In genomic region chr1:31154000-31154631, GRCh38 we compare ENCODE assay signal across 8 cellular contexts.
DNase-seq lines count a peak whose midpoint lies in the region; FAIRE-seq and TF ChIP-seq lines count a peak whose summit lies in the region.

No MANE protein-coding gene starts in this region.

- H3K27ac ChIP-seq in OCI-LY3 (ENCODE audit: low read length), result no peak overlapping the region

- H2AFZ ChIP-seq in OCI-LY3 (ENCODE audit: low read depth, low read length), result peak overlapping the region; percentile 92; the same call in 1 of the 2 replicates

- intact Hi-C loops in Caco-2 (cut with micrococcal nuclease; ENCODE audit: unreplicated experiment), result no loop called here

- no peak for TF ChIP-seq CTCF in Caco-2 (IDR thresholded peaks at IDR 0.05; ENCODE audit: insufficient read depth in 1 of 2, low read depth in 1 of 2, low read length in 1 of 2, severe bottlenecking in 1 of 2, unreplicated experiment in 1 of 2)
- no peak for TF ChIP-seq CTCF in OCI-LY3 (IDR thresholded peaks at IDR 0.05; ENCODE audit: low read depth, low read length)
- no peak for TF ChIP-seq CTCF in epithelial cell of proximal tubule (conservative IDR thresholded peaks at IDR 0.05; ENCODE audit: low read depth, low read length)
- TF ChIP-seq CTCF in osteocyte (IDR thresholded peaks at IDR 0.05), result no peak

- no peak for DNase-seq in Caco-2
- no peak for DNase-seq in epithelial cell of proximal tubule (ENCODE audit: low read depth)
- no peak for DNase-seq in osteocyte (ENCODE audit: extremely low spot score, unreplicated experiment)
- no peak for DNase-seq in OCI-M1 (lab: John Stamatoyannopoulos, UW)
- DNase-seq in NK-92 treated with Interleukin-12 subunit alpha and Interleukin-12 subunit beta, amount 100 ng/mL, for 24 hours (lab: John Stamatoyannopoulos, UW), result no peak
- no peak for DNase-seq in SKM-1 (lab: John Stamatoyannopoulos, UW; ENCODE audit: unreplicated experiment)
- no peak for DNase-seq in HTR-8/SVneo (ENCODE audit: insufficient read length, low spot score)

- no peaks in the 10 kb centered on the region for H3K27me3 ChIP-seq in Caco-2 (replicated peaks; ENCODE audit: control insufficient read depth, insufficient read depth, low read length)
- H3K27me3 ChIP-seq in OCI-LY3 (ENCODE audit: low read depth, low read length), result no peaks in the 10 kb centered on the region

- no peaks in the 10 kb centered on the region for H3K9me3 Mint-ChIP-seq in Caco-2 (ENCODE audit: unreplicated experiment)
- H3K9me3 Mint-ChIP-seq in osteocyte (ENCODE audit: unreplicated experiment), result no peaks in the 10 kb centered on the region

- H3K27ac Mint-ChIP-seq in Caco-2 (ENCODE audit: unreplicated experiment) (peak overlapping the region; percentile 80), osteocyte (ENCODE audit: unreplicated experiment) (peak overlapping the region; percentile 86)

- H3K4me1 Mint-ChIP-seq in Caco-2 (ENCODE audit: low read depth, unreplicated experiment) (peaks cover 6% of the 10 kb centered on the region), osteocyte (ENCODE audit: unreplicated experiment) (peaks cover 20% of the 10 kb centered on the region)

- H3K4me2 ChIP-seq in OCI-LY3 (ENCODE audit: low read length), result peak overlapping the region; percentile 63

- peaks cover 7% of the 10 kb centered on the region for H3K4me1 ChIP-seq in Caco-2
- peaks cover 6% of the 10 kb centered on the region for H3K4me1 ChIP-seq in OCI-LY3 (ENCODE audit: low read length)

- H3K27me3 Mint-ChIP-seq in Caco-2 (ENCODE audit: insufficient read depth, unreplicated experiment) (no peaks in the 10 kb centered on the region), osteocyte (ENCODE audit: unreplicated experiment) (no peaks in the 10 kb centered on the region)

- peaks cover 6% of the 10 kb centered on the region for H3K36me3 Mint-ChIP-seq in Caco-2 (ENCODE audit: insufficient read depth, unreplicated experiment)
- H3K36me3 Mint-ChIP-seq in osteocyte (ENCODE audit: unreplicated experiment), result peaks cover 4% of the 10 kb centered on the region

- H3K4me3 Mint-ChIP-seq in Caco-2 (ENCODE audit: unreplicated experiment) (peak overlapping the region; percentile 84), osteocyte (ENCODE audit: unreplicated experiment) (peak overlapping the region; percentile 70)

- H3K4me3 ChIP-seq in Caco-2 (ENCODE audit: low read depth, low read length) (peak overlapping the region; percentile 9), OCI-LY3 (ENCODE audit: low read length) (peak overlapping the region; percentile 73), epithelial cell of proximal tubule (ENCODE audit: low read depth, low read length) (peak overlapping the region; percentile 54)

- no peak for FAIRE-seq in HTR-8/SVneo (lab: Jason Lieb, UNC)

- POLR2A ChIA-PET in Caco-2 (lab: Charles Lee), result interaction anchor here (0.6 kb wide), 1 partner anchor 222 kb away, joined by 3 read pairs; no protein-coding TSS in a partner anchor

- CTCF ChIA-PET in Caco-2 (lab: Charles Lee), result interaction anchor here (0.6 to 1.1 kb wide), 2 partner anchors 27 to 954 kb away, joined by 4 to 7 read pairs; partner anchors contain the start of gene KPNA6

- H3K9ac ChIP-seq in OCI-LY3 (ENCODE audit: low read length), result peak overlapping the region; percentile 59

- no peaks in the 10 kb centered on the region for H4K20me1 ChIP-seq in OCI-LY3 (ENCODE audit: insufficient read depth, low read length)

- H3K36me3 ChIP-seq in Caco-2 (ENCODE audit: control insufficient read depth, insufficient read depth, low read length), result no peaks in the 10 kb centered on the region
- H3K36me3 ChIP-seq in OCI-LY3 (replicated peaks; ENCODE audit: low read depth, low read length), result no peaks in the 10 kb centered on the region

- BruUV-seq in Caco-2 (replicated peaks; lab: Mats Ljungman, UMichigan), result TSS peak; percentile 98

- H3K9me3 ChIP-seq in Caco-2, result no peaks in the 10 kb centered on the region
- no peaks in the 10 kb centered on the region for H3K9me3 ChIP-seq in OCI-LY3 (ENCODE audit: insufficient read depth, low read length)

- H3K79me2 ChIP-seq in OCI-LY3 (ENCODE audit: low read length), result no peaks in the 10 kb centered on the region

Comparison
In these comparisons a context has a peak if more than half of its experiments do, and no peak if none do; other contexts are left out.
1. H3K4me3 ChIP-seq: peak in every context shown above with its lines; median percentile 73 in OCI-LY3; 54 in epithelial cell of proximal tubule; 9 in Caco-2.